Comparison of ENCODE assay signal across 17 cellular contexts in genomic region chr9:112680731-112681402, GRCh38.
"Had no signal": no experiment of that assay in that cellular context is flagged by ENCODE, and none has a peak within 500 bp of the region (broad histone marks: within the 10 kb centered on the region; RNA-seq: fewer than 3 reads in every experiment).

No MANE protein-coding gene starts in this region.

- H3K4me2 ChIP-seq: smooth muscle cell had no signal

- H3K27ac ChIP-seq: esophagus muscularis mucosa, heart right ventricle, ovary, VCaP had no signal

- DNase-seq: activated CD4-positive, alpha-beta T cell treated with anti-CD3 and anti-CD28 coated beads for 1 hour; activated CD4-positive, alpha-beta T cell treated with anti-CD3 and anti-CD28 coated beads, Interleukin-2, amount 50 U/mL, for 4 hours; activated gamma-delta T cell treated with Interleukin-2 at 50 U/mL for 16 hours; activated T-cell treated with anti-CD3 and anti-CD28 coated beads for 4 hours; effector CD4-positive, alpha-beta T cell; heart right ventricle; ovary; stimulated activated CD4-positive, alpha-beta T cell treated with anti-CD3 and anti-CD28 coated beads, Interleukin-4, amount 100 ng/mL, for 1 hour; stimulated activated naive CD4-positive, alpha-beta T cell; T-helper 2 cell had no signal

- H3K4me3 Mint-ChIP-seq: activated T-helper 1 cell treated with anti-CD3 and anti-CD28 coated beads, Interleukin-12 subunit alpha, Interleukin-12 subunit beta, Interleukin-2, Interleukin-4 antibody, amounts not matched to agents 30 ng/mL and 10 ng/mL and 1 ng/mL, durations not matched to agents 14 hours and 24 hours and 36 hours had no signal

- H3K9me3 ChIP-seq: ovary had no signal

- H3K4me1 ChIP-seq: esophagus muscularis mucosa, heart right ventricle had no signal

- H3K4me3 ChIP-seq: esophagus muscularis mucosa, heart right ventricle, ovary, smooth muscle cell had no signal

- H3K27ac Mint-ChIP-seq: activated naive CD4-positive, alpha-beta T cell treated with anti-CD3 and anti-CD28 coated beads, Interleukin-2, amount 50 U/mL, for 72 hours; activated T-helper 1 cell treated with anti-CD3 and anti-CD28 coated beads, Interleukin-12 subunit alpha, Interleukin-12 subunit beta, Interleukin-2, Interleukin-4 antibody, amounts not matched to agents 30 ng/mL and 10 ng/mL and 1 ng/mL, durations not matched to agents 14 hours and 24 hours and 36 hours had no signal

- H3K27me3 ChIP-seq: esophagus muscularis mucosa, heart right ventricle, ovary had no signal

- ATAC-seq: activated naive CD4-positive, alpha-beta T cell treated with anti-CD3 and anti-CD28 coated beads, Interleukin-2, amount 50 U/mL, for 72 hours; heart right ventricle; left lobe of liver; sciatic nerve had no signal

- H3K36me3 ChIP-seq: ovary had no signal
